ENCODE assay signal across 19 cellular contexts in the genomic region with DNA sequence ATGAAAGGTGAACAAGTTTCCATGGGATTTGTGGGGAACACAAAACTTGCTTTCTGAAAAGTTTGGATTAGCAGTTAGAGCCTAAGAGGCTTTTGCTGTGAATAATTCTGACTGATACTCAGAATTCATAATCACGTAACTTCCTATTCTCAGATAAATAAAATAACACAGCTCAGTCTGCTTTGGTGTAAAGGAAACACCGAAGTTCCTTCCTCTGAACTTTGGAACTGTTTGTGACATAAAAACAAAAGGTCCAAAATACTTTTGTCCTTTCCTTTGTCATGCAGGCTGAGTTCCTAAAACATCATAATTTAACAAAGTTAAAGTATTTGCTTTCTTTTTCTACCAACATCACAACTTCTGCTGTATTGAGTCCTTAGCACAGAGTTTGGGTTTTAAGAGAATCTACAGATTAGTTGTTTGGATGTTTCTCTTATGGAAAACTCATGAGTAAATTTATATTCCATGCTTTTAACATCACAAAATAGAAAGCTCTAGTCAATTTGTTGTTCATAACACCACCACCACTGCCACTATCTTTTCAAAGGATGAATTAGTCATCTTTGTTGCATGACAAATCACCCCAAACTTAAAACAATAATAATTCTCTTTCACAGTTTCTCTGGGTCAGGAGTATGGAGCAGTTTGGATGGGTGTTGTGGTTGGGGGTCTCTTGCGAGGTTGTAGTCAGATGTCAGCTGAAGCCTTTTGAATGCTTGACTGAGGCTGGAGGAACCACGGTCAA.
A peak's percentile ranks its signal among the peaks of the same experiment; 100 is the strongest.
DNase-seq lines count a peak whose midpoint lies in the region; ATAC-seq, FAIRE-seq and TF ChIP-seq lines count a peak whose summit lies in the region.
"Had no signal": no experiment of that assay in that cellular context is flagged by ENCODE, and none has a peak within 500 bp of the region (broad histone marks: within the 10 kb centered on the region; RNA-seq: fewer than 3 reads in every experiment).

No MANE protein-coding gene starts in this region.

- H3K4me1 Mint-ChIP-seq in activated T-cell treated with anti-CD3 and anti-CD28 coated beads, Interleukin-2, amount 50 U/mL, for 4 hours (ENCODE audit: low read depth): peaks cover 9% of the 10 kb centered on the region

- no peaks in the 10 kb centered on the region for H3K9me3 ChIP-seq in kidney (ENCODE audit: control insufficient read depth in 1 of 2, low read length in 2 of 2)
- H3K9me3 ChIP-seq in subcutaneous abdominal adipose tissue (ENCODE audit: control insufficient read depth in 5 of 5, low read length in 5 of 5): no peaks in the 10 kb centered on the region
- H3K9me3 ChIP-seq: HAP-1 had no signal

- no peak overlapping the region for H3K4me3 Mint-ChIP-seq in activated T-cell treated with anti-CD3 and anti-CD28 coated beads, Interleukin-2, amount 50 U/mL, for 4 hours
- H3K4me3 Mint-ChIP-seq: activated T-cell treated with anti-CD3 and anti-CD28 coated beads, Interleukin-2, amount 50 U/mL, for 24 hours; natural killer cell treated with Interleukin-12 subunit alpha and Interleukin-12 subunit beta and Interleukin-15 and Interleukin-18, amount 100 ng/mL, for 72 hours; stimulated activated naive CD8-positive, alpha-beta T cell treated with anti-CD3 and anti-CD28 coated beads, Interleukin-15, Interleukin-2, amounts not matched to agents 100 ng/mL and 50 ng/mL, for 24 hours had no signal

- TF ChIP-seq CTCF in kidney (IDR thresholded peaks at IDR 0.05; ENCODE audit: borderline replicate concordance, extremely low read depth, insufficient read depth): no peak

- H3K36me3 ChIP-seq in kidney (ENCODE audit: control insufficient read depth in 1 of 2, insufficient read depth in 2 of 2, low read length in 2 of 2): no peaks in the 10 kb centered on the region
- H3K36me3 ChIP-seq in subcutaneous abdominal adipose tissue (ENCODE audit: control insufficient read depth in 5 of 5, insufficient read depth in 5 of 5, low read length in 5 of 5): no peaks in the 10 kb centered on the region
- H3K36me3 ChIP-seq: HAP-1 had no signal

- H3K4me1 ChIP-seq in kidney (ENCODE audit: control insufficient read depth in 1 of 2, insufficient read depth in 1 of 2, low read depth in 1 of 2, low read length in 2 of 2) (peaks cover 0 to 2% of the 10 kb centered on the region in 2 donors), subcutaneous abdominal adipose tissue (ENCODE audit: control insufficient read depth in 5 of 5, insufficient read depth in 5 of 5, low read length in 5 of 5) (peaks cover 0 to 27% (median 0%) of the 10 kb centered on the region in 5 donors)
- H3K4me1 ChIP-seq: HAP-1 had no signal

- DNase-seq in activated T-cell treated with anti-CD3 and anti-CD28 coated beads, Interleukin-2, amount 50 U/mL, for 4 hours: no peak
- no peak for DNase-seq in activated T-cell treated with anti-CD3 and anti-CD28 coated beads, Interleukin-2, amount 50 U/mL, for 1 hour
- peak; percentile 86 for DNase-seq in dermis blood vessel endothelial cell
- no peak for DNase-seq in kidney
- DNase-seq in KG1 (lab: John Stamatoyannopoulos, UW): no peak
- DNase-seq in stimulated activated CD4-positive, alpha-beta T cell treated with anti-CD3 and anti-CD28 coated beads, Interleukin-12 subunit alpha, Interleukin-12 subunit beta, amount 100 ng/mL, for 4 hours: no peak
- no peak for DNase-seq in T-helper 1 cell
- DNase-seq: activated T-cell treated with anti-CD3 and anti-CD28 coated beads, Interleukin-2, amount 50 U/mL, for 24 hours; aorta; head of caudate nucleus; MM.1S; NCI-H2081 had no signal

- H3K4me3 ChIP-seq in kidney (ENCODE audit: low read length in 2 of 2) (no peak overlapping the region), subcutaneous abdominal adipose tissue (ENCODE audit: low read depth in 1 of 5, low read length in 5 of 5) (no peak overlapping the region)
- H3K4me3 ChIP-seq: HAP-1 had no signal

- H3K9me3 Mint-ChIP-seq in activated T-cell treated with anti-CD3 and anti-CD28 coated beads, Interleukin-2, amount 50 U/mL, for 4 hours: no peaks in the 10 kb centered on the region
- H3K9me3 Mint-ChIP-seq: activated T-cell treated with anti-CD3 and anti-CD28 coated beads, Interleukin-2, amount 50 U/mL, for 24 hours; natural killer cell treated with Interleukin-12 subunit alpha and Interleukin-12 subunit beta and Interleukin-15 and Interleukin-18, amount 100 ng/mL, for 72 hours; stimulated activated naive CD8-positive, alpha-beta T cell treated with anti-CD3 and anti-CD28 coated beads, Interleukin-15, Interleukin-2, amounts not matched to agents 100 ng/mL and 50 ng/mL, for 24 hours had no signal

- no peaks in the 10 kb centered on the region for H3K27me3 ChIP-seq in subcutaneous abdominal adipose tissue (ENCODE audit: control insufficient read depth in 5 of 5, insufficient read depth in 4 of 5, low read length in 5 of 5)

- H3K27ac ChIP-seq in kidney (ENCODE audit: low read depth in 2 of 2, low read length in 2 of 2) (peak overlapping the region; percentile 52 to 90), subcutaneous abdominal adipose tissue (ENCODE audit: low read depth, low read length) (peak overlapping the region; percentile 87)

- ATAC-seq in activated T-cell treated with anti-CD3 and anti-CD28 coated beads, Interleukin-2, amount 50 U/mL, for 4 hours: peak; percentile 23 to 46
- ATAC-seq: activated CD4-positive, CD25-positive, alpha-beta regulatory T cell treated with anti-CD3 and anti-CD28 coated beads, Interleukin-2, amount 50 U/mL, for 24 hours; Panc1 had no signal

- no peaks in the 10 kb centered on the region for H3K36me3 Mint-ChIP-seq in activated T-cell treated with anti-CD3 and anti-CD28 coated beads, Interleukin-2, amount 50 U/mL, for 4 hours (ENCODE audit: insufficient read depth)
- H3K36me3 Mint-ChIP-seq: natural killer cell treated with Interleukin-12 subunit alpha and Interleukin-12 subunit beta and Interleukin-15 and Interleukin-18, amount 100 ng/mL, for 72 hours had no signal

- peak; percentile 35 for FAIRE-seq in kidney (lab: Jason Lieb, UNC)
- FAIRE-seq: A204.1 had no signal

- H3K27me3 Mint-ChIP-seq in activated T-cell treated with anti-CD3 and anti-CD28 coated beads, Interleukin-2, amount 50 U/mL, for 4 hours (ENCODE audit: low read depth): peaks cover 3% of the 10 kb centered on the region
- H3K27me3 Mint-ChIP-seq: activated T-cell treated with anti-CD3 and anti-CD28 coated beads, Interleukin-2, amount 50 U/mL, for 24 hours had no signal

- intact Hi-C loops in kidney (cut with DNase I): no loop called here

- H3K9ac ChIP-seq in kidney (ENCODE audit: low read length in 2 of 2) (no peak overlapping the region), subcutaneous abdominal adipose tissue (ENCODE audit: low read length in 5 of 5) (peak overlapping the region in 1 of 5 donors; percentile 41)
